ENCODE assay signal across 25 cellular contexts in the genomic region with DNA sequence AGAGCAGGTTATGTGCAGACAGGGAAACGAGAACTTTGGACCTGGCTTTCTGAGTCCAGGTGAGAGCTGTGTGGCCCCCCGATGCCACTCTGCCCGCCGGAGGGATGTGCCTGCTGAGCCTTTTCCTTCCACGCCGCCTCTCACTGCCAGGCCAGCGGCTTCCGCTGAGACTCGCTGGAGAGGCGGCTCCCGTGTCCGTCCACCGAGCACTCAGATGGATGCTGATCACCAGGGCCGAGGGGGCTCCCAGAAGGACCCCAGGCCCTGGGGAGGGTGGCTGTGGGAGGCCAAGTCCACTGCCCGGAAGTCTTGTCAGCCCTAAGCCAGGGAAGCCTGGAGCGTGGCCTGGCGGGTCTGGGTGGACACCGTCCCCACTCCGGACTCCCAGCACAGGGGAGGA.
"Had no signal": no experiment of that assay in that cellular context is flagged by ENCODE, and none has a peak within 500 bp of the region (broad histone marks: within the 10 kb centered on the region; RNA-seq: fewer than 3 reads in every experiment).

No MANE protein-coding gene starts in this region.

- H3K9me3 Mint-ChIP-seq: activated naive CD4-positive, alpha-beta T cell treated with anti-CD3 and anti-CD28 coated beads for 36 hours; activated naive CD8-positive, alpha-beta T cell treated with anti-CD3 and anti-CD28 coated beads for 36 hours; nephron progenitor cell had no signal

- H3K9me3 ChIP-seq: adrenal gland, neutrophil, ovary, thyroid gland had no signal

- H3K27ac Mint-ChIP-seq: activated naive CD4-positive, alpha-beta T cell treated with anti-CD3 and anti-CD28 coated beads for 36 hours; activated naive CD8-positive, alpha-beta T cell treated with anti-CD3 and anti-CD28 coated beads for 36 hours; nephron progenitor cell; progenitor cell of endocrine pancreas had no signal

- H3K27me3 Mint-ChIP-seq: activated naive CD8-positive, alpha-beta T cell treated with anti-CD3 and anti-CD28 coated beads for 36 hours; brain; progenitor cell of endocrine pancreas had no signal

- H3K27ac ChIP-seq: coronary artery, neutrophil, thyroid gland, VCaP had no signal

- H3K4me3 Mint-ChIP-seq: activated naive CD4-positive, alpha-beta T cell treated with anti-CD3 and anti-CD28 coated beads for 36 hours; activated naive CD8-positive, alpha-beta T cell treated with anti-CD3 and anti-CD28 coated beads for 36 hours; brain; nephron progenitor cell had no signal

- H3K27me3 ChIP-seq: adrenal gland, dorsolateral prefrontal cortex, neutrophil, ovary, thyroid gland had no signal

- ATAC-seq: left cardiac atrium; stimulated activated naive CD8-positive, alpha-beta T cell treated with anti-CD3 and anti-CD28 coated beads, Interleukin-15, Interleukin-2, amounts not matched to agents 100 U/mL and 50 U/mL, for 24 hours had no signal

- H3K36me3 ChIP-seq: ovary had no signal

- H3K4me1 Mint-ChIP-seq: activated naive CD8-positive, alpha-beta T cell treated with anti-CD3 and anti-CD28 coated beads for 36 hours had no signal

- DNase-seq: activated CD4-positive, alpha-beta T cell treated with anti-CD3 and anti-CD28 coated beads for 4 hours; activated CD4-positive, alpha-beta T cell treated with anti-CD3 and anti-CD28 coated beads, Interleukin-2, amount 50 U/mL, for 4 hours; activated CD8-positive, alpha-beta memory T cell treated with anti-CD3 and anti-CD28 coated beads for 24 hours; activated effector memory CD4-positive, alpha-beta T cell treated with Interleukin-2 at 50 U/mL for 16 hours; activated naive CD4-positive, alpha-beta T cell treated with anti-CD3 and anti-CD28 coated beads for 36 hours; activated naive CD8-positive, alpha-beta T cell treated with anti-CD3 and anti-CD28 coated beads for 36 hours; adrenal gland; aorta; dorsolateral prefrontal cortex; effector memory CD4-positive, alpha-beta T cell; head of caudate nucleus; hippocampal formation; left cardiac atrium; mammary epithelial cell; nephron progenitor cell; ovary; stimulated activated CD4-positive, alpha-beta T cell treated with anti-CD3 and anti-CD28 coated beads, Interleukin-2, amount 100 ng/mL, for 48 hours; stimulated activated naive CD8-positive, alpha-beta T cell treated with anti-CD3 and anti-CD28 coated beads, Interleukin-15, Interleukin-2, amounts not matched to agents 100 U/mL and 50 U/mL, for 24 hours; T-helper 9 cell; thyroid gland had no signal

- H3K4me3 ChIP-seq: adrenal gland, coronary artery, dorsolateral prefrontal cortex, ovary, thyroid gland had no signal
